Comparison of ENCODE assay signal across 8 cellular contexts in the genomic region with DNA sequence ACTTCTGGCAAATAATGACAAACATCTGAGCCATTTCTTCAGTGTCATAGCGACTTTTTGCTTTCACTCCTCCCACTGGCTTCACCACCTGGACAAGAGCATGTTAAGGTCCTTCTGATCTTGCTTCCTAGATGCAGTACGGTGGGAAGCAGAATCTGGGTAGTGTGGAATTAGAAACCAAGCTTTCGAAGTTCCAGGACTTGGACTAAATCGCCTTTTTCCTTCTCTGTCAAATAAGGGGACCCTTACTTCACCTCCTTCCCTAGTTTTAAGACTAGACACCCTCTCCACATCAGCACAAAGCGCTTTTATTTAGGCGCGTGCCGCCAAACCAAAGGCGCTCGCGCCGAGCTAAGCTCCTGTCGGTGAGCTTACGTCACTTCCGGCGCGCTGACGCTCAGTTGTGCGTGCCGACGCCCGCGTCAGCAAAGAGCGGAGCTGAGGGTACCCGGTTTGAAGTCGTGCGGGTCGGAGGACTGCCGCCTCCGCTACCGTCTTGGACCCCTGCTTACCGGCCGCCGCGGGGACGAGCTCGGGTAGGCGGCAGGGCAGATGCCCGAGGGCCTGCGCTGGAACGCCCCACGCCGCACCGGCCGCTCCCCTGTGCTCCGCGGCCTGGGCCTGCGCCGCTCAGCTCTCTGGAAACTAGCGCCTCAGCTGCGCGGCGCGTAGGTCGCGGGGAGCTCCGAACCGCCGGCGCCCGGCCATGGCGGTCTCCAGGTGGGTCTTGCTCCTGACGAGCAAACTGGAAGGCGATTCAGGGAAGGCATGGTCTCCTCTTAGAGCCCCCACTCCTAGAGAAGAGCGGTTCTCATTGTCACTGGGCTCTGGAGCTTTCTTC.
A peak's percentile ranks its signal among the peaks of the same experiment; 100 is the strongest.
DNase-seq lines count a peak whose midpoint lies in the region; ATAC-seq lines count a peak whose summit lies in the region.

A gene (plus strand): TSS at position 400 of the 841 bp plus-strand sequence. CDS start 307 bp downstream, at position 707.

- ATAC-seq in GM18873 (IDR thresholded peaks at IDR 0.05; ENCODE audit: low FRiP score, unreplicated experiment) (peak; percentile 95), HG03139 (IDR thresholded peaks at IDR 0.05; ENCODE audit: unreplicated experiment) (peak; percentile 96)
- peak; percentile 97 to 98 for ATAC-seq in activated CD4-positive, CD25-positive, alpha-beta regulatory T cell treated with anti-CD3 and anti-CD28 coated beads, Interleukin-2, amount 50 U/mL, for 24 hours

- DNase-seq in AG08395 (ENCODE audit: low spot score) (peak; percentile 90), NCI-H226 (peak; percentile 94), cerebellar cortex (ENCODE audit: low spot score) (peak; percentile 96), islet precursor cell (peak; percentile 95)
- peak; percentile 75 to 87 for DNase-seq in stimulated activated CD4-positive, alpha-beta T cell treated with anti-CD3 and anti-CD28 coated beads, Interleukin-15, amount 100 ng/mL, for 1 hour (ENCODE audit: low read depth in 1 of 2, low spot score in 1 of 2)

Comparison
In these comparisons a context has a peak if more than half of its experiments do, and no peak if none do; other contexts are left out.
1. Peak in every context shown above with its lines: DNase-seq and ATAC-seq.